30 cellular contexts compared by ENCODE assay signal in genomic region chr4:114558446-114559020, GRCh38. TPM values are rescaled to one million over a fixed set of nuclear protein-coding genes. Genes with fewer than 3 reads are reported as not detected.
DNase-seq lines count a peak whose midpoint lies in the region; ATAC-seq and TF ChIP-seq lines count a peak whose summit lies in the region.
"Had no signal": no experiment of that assay in that cellular context is flagged by ENCODE, and none has a peak within 500 bp of the region (broad histone marks: within the 10 kb centered on the region; RNA-seq: fewer than 3 reads in every experiment).

No MANE protein-coding gene starts in this region.

- H3K9me3 Mint-ChIP-seq in activated T-cell treated with anti-CD3 and anti-CD28 coated beads, Interleukin-2, amount 50 U/mL, for 4 hours: peaks cover 14% of the 10 kb centered on the region

- H4K20me1 ChIP-seq in HCT116 (ENCODE audit: insufficient read depth): no peaks in the 10 kb centered on the region
- no peaks in the 10 kb centered on the region for H4K20me1 ChIP-seq in PC-3 (ENCODE audit: low read length)

- DNase-seq in A673 (ENCODE audit: low spot score) (peak; percentile 2), HCT116 (ENCODE audit: low read depth, low spot score) (peak; percentile 21), PC-3 (peak; percentile 19), iPS DF 6.9 (ENCODE audit: low read depth, low spot score) (peak; percentile 31), NCI-H2227 (lab: John Stamatoyannopoulos, UW; ENCODE audit: unreplicated experiment) (no peak)
- DNase-seq in activated T-cell treated with anti-CD3 and anti-CD28 coated beads, Interleukin-2, amount 50 U/mL, for 4 hours: no peak
- DNase-seq: activated CD4-positive, alpha-beta T cell treated with anti-CD3 and anti-CD28 coated beads, Interleukin-2, amount 50 U/mL, for 48 hours; activated effector memory CD4-positive, alpha-beta T cell treated with anti-CD3 and anti-CD28 coated beads, Interleukin-2, amount 50 U/mL, for 16 hours; CD4-positive, CD25-positive, alpha-beta regulatory T cell; DMS153; effector memory CD4-positive, alpha-beta T cell; gastrocnemius medialis; hippocampal formation; islet precursor cell; Karpas-422; natural killer cell; NCI-H1092; NCI-H1930; NCI-H2227 treated with DMSO at 0.1 percent for 48 hours; PC-9; SHP77 treated with DMSO at 0.1 percent for 48 hours; stimulated activated CD4-positive, alpha-beta T cell treated with anti-CD3 and anti-CD28 coated beads, Interleukin-2, amount 100 ng/mL, for 48 hours; stimulated activated naive B cell treated with anti-CD40 and anti-IgM and Interleukin-4, amounts not matched to agents 10 μg/mL and 1 μg/mL and 100 μg/mL, for 72 hours; uterus had no signal

- H3K36me3 Mint-ChIP-seq in activated T-cell treated with anti-CD3 and anti-CD28 coated beads, Interleukin-2, amount 50 U/mL, for 4 hours (ENCODE audit: insufficient read depth): no peaks in the 10 kb centered on the region
- H3K36me3 Mint-ChIP-seq: brain; CD4-positive, CD25-positive, alpha-beta regulatory T cell; natural killer cell had no signal

- no peaks in the 10 kb centered on the region for H3F3A ChIP-seq in PC-3 (ENCODE audit: low read length, unreplicated experiment)

- H2AFZ ChIP-seq in HCT116 (ENCODE audit: low read depth, low read length, poor library complexity, severe bottlenecking): no peak overlapping the region
- no peak overlapping the region for H2AFZ ChIP-seq in PC-3 (ENCODE audit: low read length)
- H2AFZ ChIP-seq: PC-9 had no signal

- H3K9ac ChIP-seq in HCT116 (ENCODE audit: low read length) (no peak overlapping the region), PC-3 (ENCODE audit: low read length) (no peak overlapping the region)

- CTCF ChIA-PET in A673 (lab: Charles Lee) (no interaction called here), HCT116 (lab: Charles Lee) (no interaction called here), PC-3 (lab: Charles Lee) (no interaction called here)

- H3K79me2 ChIP-seq in HCT116 (ENCODE audit: insufficient read depth, low read length): no peaks in the 10 kb centered on the region
- H3K79me2 ChIP-seq in PC-3 (ENCODE audit: low read length): no peaks in the 10 kb centered on the region

- H3K4me1 ChIP-seq in A673 (ENCODE audit: insufficient read depth, low read length, poor library complexity, severe bottlenecking): no peaks in the 10 kb centered on the region
- H3K4me1 ChIP-seq in HCT116 (ENCODE audit: control insufficient read depth in 1 of 2, insufficient read depth in 2 of 2, low read length in 2 of 2): no peaks in the 10 kb centered on the region
- no peaks in the 10 kb centered on the region for H3K4me1 ChIP-seq in PC-3 (ENCODE audit: insufficient read depth, low read length)
- peaks cover 2% of the 10 kb centered on the region; the same call in 1 of the 2 replicates for H3K4me1 ChIP-seq in iPS DF 6.9 (ENCODE audit: control insufficient read depth, insufficient read depth, low read length)
- H3K4me1 ChIP-seq: gastrocnemius medialis, suprapubic skin, uterus had no signal

- H3K27ac ChIP-seq in A673 (ENCODE audit: low read depth, low read length, poor library complexity, severe bottlenecking): no peak overlapping the region
- no peak overlapping the region for H3K27ac ChIP-seq in HCT116 (ENCODE audit: low read depth, low read length)
- H3K27ac ChIP-seq in PC-3 (ENCODE audit: low read length): no peak overlapping the region
- no peak overlapping the region for H3K27ac ChIP-seq in iPS DF 6.9 (ENCODE audit: low read length)
- H3K27ac ChIP-seq: gastrocnemius medialis, PC-9, suprapubic skin, uterus had no signal

- no peaks in the 10 kb centered on the region for H3K4me1 Mint-ChIP-seq in activated T-cell treated with anti-CD3 and anti-CD28 coated beads, Interleukin-2, amount 50 U/mL, for 4 hours (ENCODE audit: low read depth)
- H3K4me1 Mint-ChIP-seq: brain; CD4-positive, CD25-positive, alpha-beta regulatory T cell; natural killer cell had no signal

- POLR2A ChIA-PET in A673 (lab: Charles Lee; ENCODE audit: low non-redundant PET): no interaction called here
- POLR2A ChIA-PET in HCT116 (lab: Charles Lee): no interaction called here
- POLR2A ChIA-PET in PC-3 (lab: Charles Lee; ENCODE audit: unreplicated experiment): no interaction called here

- RAD21 ChIA-PET in HCT116 (lab: Charles Lee; ENCODE audit: low non-redundant PET in 1 of 2, low total read pairs in 2 of 2, uncharacterized antibody in 2 of 2, unreplicated experiment in 2 of 2): no interaction called here

- H3K9me3 ChIP-seq in A673 (ENCODE audit: low read depth, low read length, poor library complexity, severe bottlenecking): peaks cover 30% of the 10 kb centered on the region
- peaks cover 0 to 7% of the 10 kb centered on the region in 2 experiments; a peak in 1 of 4 replicates for H3K9me3 ChIP-seq in HCT116 (ENCODE audit: control insufficient read depth in 1 of 2, insufficient read depth in 1 of 2, low read depth in 1 of 2, low read length in 2 of 2)
- H3K9me3 ChIP-seq in PC-3 (ENCODE audit: low read length): peaks cover 15% of the 10 kb centered on the region; the same call in 1 of the 2 replicates
- no peaks in the 10 kb centered on the region; the same call in 1 of the 2 replicates for H3K9me3 ChIP-seq in iPS DF 6.9 (ENCODE audit: control insufficient read depth, insufficient read depth, low read length)
- H3K9me3 ChIP-seq: gastrocnemius medialis, suprapubic skin, uterus had no signal

- H3K27me3 ChIP-seq in A673 (replicated peaks; ENCODE audit: insufficient read depth, low read depth, low read length, poor library complexity): no peaks in the 10 kb centered on the region
- H3K27me3 ChIP-seq in HCT116 (ENCODE audit: insufficient read depth, low read length): no peaks in the 10 kb centered on the region
- H3K27me3 ChIP-seq in PC-3 (ENCODE audit: low read length): no peaks in the 10 kb centered on the region
- no peaks in the 10 kb centered on the region for H3K27me3 ChIP-seq in iPS DF 6.9 (ENCODE audit: control insufficient read depth, insufficient read depth, low read length)
- H3K27me3 ChIP-seq: gastrocnemius medialis, suprapubic skin, uterus had no signal

- BruUV-seq in A673 (replicated peaks; lab: Mats Ljungman, UMichigan) (no TSS peak), HCT116 (replicated peaks; lab: Mats Ljungman, UMichigan) (no TSS peak), PC-3 (replicated peaks; lab: Mats Ljungman, UMichigan) (no TSS peak)

- no peak for TF ChIP-seq RAD21 in HCT116 (IDR thresholded peaks at IDR 0.05; ENCODE audit: low read depth)

- no peak for TF ChIP-seq POLR2A in HCT116 (IDR thresholded peaks at IDR 0.05; ENCODE audit: borderline replicate concordance, extremely low read depth, insufficient read depth, insufficient read length)

- H3K4me2 ChIP-seq in HCT116 (ENCODE audit: low read length): no peak overlapping the region
- H3K4me2 ChIP-seq in PC-3 (ENCODE audit: low read length): no peak overlapping the region
- H3K4me2 ChIP-seq: PC-9 had no signal

- H3K9me2 ChIP-seq in HCT116 (ENCODE audit: insufficient read depth): no peaks in the 10 kb centered on the region
- no peaks in the 10 kb centered on the region for H3K9me2 ChIP-seq in PC-3 (replicated peaks; ENCODE audit: low read length)

- H3K4me3 Mint-ChIP-seq in activated T-cell treated with anti-CD3 and anti-CD28 coated beads, Interleukin-2, amount 50 U/mL, for 4 hours: no peak overlapping the region
- H3K4me3 Mint-ChIP-seq: brain; CD4-positive, CD25-positive, alpha-beta regulatory T cell; natural killer cell; stimulated activated naive B cell treated with anti-CD40 and anti-IgM and Interleukin-4, amounts not matched to agents 10 μg/mL and 1 μg/mL and 100 μg/mL, for 72 hours had no signal

- intact Hi-C loops in A673 (cut with micrococcal nuclease; ENCODE audit: unreplicated experiment): no loop called here
- intact Hi-C loops in HCT116 (cut with micrococcal nuclease): no loop called here
- intact Hi-C loops in PC-3 (cut with micrococcal nuclease): no loop called here

- ATAC-seq in HCT116 (no peak), PC-3 (no peak), HG02973 (IDR thresholded peaks at IDR 0.05; ENCODE audit: unreplicated experiment) (no peak)
- no peak for ATAC-seq in activated T-cell treated with anti-CD3 and anti-CD28 coated beads, Interleukin-2, amount 50 U/mL, for 4 hours
- ATAC-seq: esophagus mucosa; gastrocnemius medialis; natural killer cell; stimulated activated naive B cell treated with anti-CD40 and anti-IgM and Interleukin-4, amounts not matched to agents 10 μg/mL and 1 μg/mL and 100 μg/mL, for 72 hours had no signal

- no peaks in the 10 kb centered on the region for H3K27me3 Mint-ChIP-seq in activated T-cell treated with anti-CD3 and anti-CD28 coated beads, Interleukin-2, amount 50 U/mL, for 4 hours (ENCODE audit: low read depth)
- H3K27me3 Mint-ChIP-seq: brain; CD4-positive, CD25-positive, alpha-beta regulatory T cell had no signal

- no peaks in the 10 kb centered on the region for H3K36me3 ChIP-seq in A673 (ENCODE audit: insufficient read depth, low read length, poor library complexity, severe bottlenecking)
- H3K36me3 ChIP-seq in HCT116 (ENCODE audit: control insufficient read depth in 1 of 2, insufficient read depth in 2 of 2, low read length in 2 of 2): no peaks in the 10 kb centered on the region
- no peaks in the 10 kb centered on the region for H3K36me3 ChIP-seq in PC-3 (ENCODE audit: low read depth, low read length)
- H3K36me3 ChIP-seq in iPS DF 6.9 (ENCODE audit: control insufficient read depth, insufficient read depth, low read length): no peaks in the 10 kb centered on the region
- H3K36me3 ChIP-seq: gastrocnemius medialis, suprapubic skin, uterus had no signal

- H3K4me3 ChIP-seq in A673 (ENCODE audit: low read depth, low read length, poor library complexity, severe bottlenecking) (no peak overlapping the region), HCT116 (replicated peaks in 1 of 2; ENCODE audit: low read depth in 1 of 2, low read length in 2 of 2) (no peak overlapping the region), PC-3 (ENCODE audit: low read length) (no peak overlapping the region), iPS DF 6.9 (ENCODE audit: low read length) (no peak overlapping the region)
- H3K4me3 ChIP-seq: gastrocnemius medialis, PC-9, suprapubic skin, uterus had no signal

- TF ChIP-seq CTCF in A673 (conservative IDR thresholded peaks at IDR 0.05; ENCODE audit: low read depth, low read length) (no peak), HCT116 (IDR thresholded peaks at IDR 0.05 in 2 of 3, conservative IDR thresholded peaks at IDR 0.05 in 1 of 3; ENCODE audit: borderline replicate concordance in 1 of 3, insufficient read depth in 1 of 3, low read depth in 2 of 3, low read length in 2 of 3) (no peak), PC-3 (conservative IDR thresholded peaks at IDR 0.05; ENCODE audit: low read depth, low read length) (no peak)

TF ChIP-seq in HCT116, 20 proteins besides CTCF, POLR2A, EP300 and RAD21:
- TF ChIP-seq CBX3 (IDR thresholded peaks at IDR 0.05; ENCODE audit: low read depth) (0 out of 2 replicates have a peak, but pooled peaks have one; percentile 43), ELF1 (IDR thresholded peaks at IDR 0.05; ENCODE audit: borderline replicate concordance, low read depth) (no peak)

RNA-seq across cellular contexts. Expression of gene UGT8, which starts 40.1 kb away (rescaled TPM):
- 1.2 and 1.8 TPM in 2 replicates for total RNA-seq in A673 (2021)
- 14.8 TPM for total RNA-seq in HCT116 (2021; ENCODE audit: unreplicated experiment)
- 4.2 and 5.9 TPM in 2 replicates for polyA plus RNA-seq in HCT116 (2012)
- total RNA-seq in PC-3 (2014; rRNA removed): 1.8 and 3.4 TPM in 2 replicates
- total RNA-seq in activated T-cell treated with anti-CD3 and anti-CD28 coated beads, Interleukin-2, amount 50 U/mL, for 4 hours: under 1 TPM; 0.30 to 0.41 (median 0.37) TPM
- total RNA-seq: CD4-positive, CD25-positive, alpha-beta regulatory T cell; liver; osteocyte had no signal
- polyA plus RNA-seq: CD4-positive, CD25-positive, alpha-beta regulatory T cell; liver had no signal

Comparison
In these comparisons a context has a peak if more than half of its experiments do, and no peak if none do; other contexts are left out.
1. DNase-seq: peak in A673 (single experiment), HCT116 (single experiment), PC-3 (single experiment) and iPS DF 6.9 (single experiment); none in NCI-H2227 (single experiment) and activated T-cell treated with anti-CD3 and anti-CD28 coated beads, Interleukin-2, amount 50 U/mL, for 4 hours (single experiment).